ENCODE assay signal across 8 cellular contexts in genomic region chr5:73215891-73216610, GRCh38. TPM values are rescaled to one million over a fixed set of nuclear protein-coding genes. Genes with fewer than 3 reads are reported as not detected.
DNase-seq lines count a peak whose midpoint lies in the region; ATAC-seq and TF ChIP-seq lines count a peak whose summit lies in the region.

No MANE protein-coding gene starts in this region.

- peak overlapping the region; percentile 53 for H3K27ac Mint-ChIP-seq in HFFc6

- peaks cover 23% of the 10 kb centered on the region for H3K4me1 Mint-ChIP-seq in HFFc6 (ENCODE audit: low read depth)

- no peaks in the 10 kb centered on the region for H3K36me3 Mint-ChIP-seq in HFFc6 (ENCODE audit: low read depth)

- peaks cover 5% of the 10 kb centered on the region for H3K27me3 ChIP-seq in lung (ENCODE audit: control insufficient read depth, insufficient read depth)

- H3K4me3 Mint-ChIP-seq in HFFc6: peak overlapping the region; percentile 81

- DNase-seq in ELR (ENCODE audit: low read depth) (peak; percentile 89), HFFc6 (peak; percentile 72), NCI-H2171 (lab: John Stamatoyannopoulos, UW) (peak; percentile 63), ecto neural progenitor cell (ENCODE audit: low spot score) (peak; percentile 90), lung (ENCODE audit: low spot score) (peak; percentile 77)
- DNase-seq in activated CD4-positive, alpha-beta T cell treated with anti-CD3 and anti-CD28 coated beads, Interleukin-2, amount 50 U/mL, for 4 hours: peak; percentile 46 to 47
- DNase-seq in stimulated activated CD4-positive, alpha-beta T cell treated with anti-CD3 and anti-CD28 coated beads, TNF-alpha, amount 100 ng/mL, for 1 hour (ENCODE audit: low read depth in 3 of 3, low spot score in 1 of 3): peak in 2 of 3 donors; percentile 22 to 55

- no peak overlapping the region for H3K27ac ChIP-seq in lung (ENCODE audit: low read depth in 1 of 2, low read length in 1 of 2)

- ATAC-seq in lung (ENCODE audit: insufficient read depth, low FRiP score) (peak; percentile 93), HG03460 (IDR thresholded peaks at IDR 0.05; ENCODE audit: unreplicated experiment) (no peak)

- H3K36me3 ChIP-seq in lung (ENCODE audit: control insufficient read depth in 2 of 2, insufficient read depth in 2 of 2, low read length in 2 of 2): no peaks in the 10 kb centered on the region

- H3K4me1 ChIP-seq in lung (ENCODE audit: control insufficient read depth in 2 of 2, insufficient read depth in 2 of 2, low read length in 2 of 2): peaks cover 0 to 10% of the 10 kb centered on the region in 2 donors

- H3K9me3 ChIP-seq in lung (ENCODE audit: control insufficient read depth in 2 of 2, insufficient read depth in 1 of 2, low read length in 1 of 2): no peaks in the 10 kb centered on the region

- TF ChIP-seq CTCF in HFFc6 (IDR thresholded peaks at IDR 0.05): peak; percentile 90
- peak; percentile 67 for TF ChIP-seq CTCF in lung (IDR thresholded peaks at IDR 0.05; ENCODE audit: control extremely low read depth, extremely low read depth)

- 1 to 2% methylated on average over 63 to 67 of the region's 67 CpGs for WGBS in lung, 2 donors

- no peaks in the 10 kb centered on the region for H3K9me3 Mint-ChIP-seq in HFFc6

- peaks cover under 1% of the 10 kb centered on the region; the same call in 1 of the 2 replicates for H3K27me3 Mint-ChIP-seq in HFFc6 (ENCODE audit: insufficient read depth)

- H3K4me3 ChIP-seq in lung: no peak overlapping the region

RNA-seq across cellular contexts. Expression of gene TMEM174, which starts 43.1 kb away (rescaled TPM):
- not detected for total RNA-seq in HFFc6 (2021; fragmentation: NEBNext Ultra II Directional; extraction: Animal tissue kit (Norgen Biotek cat#: 25700))
- total RNA-seq in lung: not detected
- not detected for polyA plus RNA-seq in lung

Comparison
In these comparisons a context has a peak if more than half of its experiments do, and no peak if none do; other contexts are left out.
1. DNase-seq: peak in every context shown above with its lines; median percentile 90 in ecto neural progenitor cell; 89 in ELR; 77 in lung; 72 in HFFc6; 63 in NCI-H2171; 46 in activated CD4-positive, alpha-beta T cell treated with anti-CD3 and anti-CD28 coated beads, Interleukin-2, amount 50 U/mL, for 4 hours; 38 in stimulated activated CD4-positive, alpha-beta T cell treated with anti-CD3 and anti-CD28 coated beads, TNF-alpha, amount 100 ng/mL, for 1 hour.